Comparison of ENCODE assay signal across 18 cellular contexts in the genomic region with DNA sequence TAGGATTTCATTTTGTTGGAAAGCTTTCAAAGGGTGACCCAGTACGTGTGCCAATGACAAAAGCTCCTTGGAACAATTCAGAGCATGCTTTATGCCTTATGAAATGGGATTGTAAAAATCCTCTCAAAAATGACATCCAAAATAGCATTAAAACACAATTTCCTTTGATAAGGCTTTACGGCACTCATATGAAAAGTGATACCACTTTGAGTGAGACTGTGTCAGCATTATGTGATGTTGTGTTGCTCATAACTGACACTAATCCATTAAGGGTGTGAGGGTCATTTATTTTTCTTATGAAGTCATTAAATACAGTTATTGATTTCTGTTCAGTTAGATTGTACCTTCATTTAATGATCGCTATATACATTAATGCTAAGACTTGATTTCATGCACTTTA.
"Had no signal": no experiment of that assay in that cellular context is flagged by ENCODE, and none has a peak within 500 bp of the region (broad histone marks: within the 10 kb centered on the region; RNA-seq: fewer than 3 reads in every experiment).

No MANE protein-coding gene starts in this region.

- ATAC-seq: activated CD8-positive, alpha-beta memory T cell treated with anti-CD3 and anti-CD28 coated beads, Interleukin-2, amount 10 ng/mL, durations not matched to agents 7 days and 5 days; T-cell had no signal

- H3K27ac ChIP-seq: ascending aorta had no signal

- H3K9me3 ChIP-seq: ascending aorta had no signal

- H3K27me3 ChIP-seq: ascending aorta had no signal

- DNase-seq: activated B cell treated with CpG ODN at 0.5 μM for 24 hours; activated CD4-positive, alpha-beta T cell treated with anti-CD3 and anti-CD28 coated beads for 1 hour; activated CD4-positive, alpha-beta T cell treated with anti-CD3 and anti-CD28 coated beads, Interleukin-2, amount 10 ng/mL, durations not matched to agents 24 days and 14 days; activated CD4-positive, alpha-beta T cell treated with anti-CD3 and anti-CD28 coated beads, Interleukin-2, amount 50 U/mL, for 48 hours; activated CD8-positive, alpha-beta memory T cell treated with anti-CD3 and anti-CD28 coated beads, Interleukin-2, amount 10 ng/mL, durations not matched to agents 7 days and 5 days; activated effector memory CD4-positive, alpha-beta T cell treated with Interleukin-2 at 50 U/mL for 16 hours; activated naive CD4-positive, alpha-beta T cell; activated T-cell treated with anti-CD3 and anti-CD28 coated beads, Interleukin-2, amount 50 U/mL, for 24 hours; Karpas-422; NCI-H1105 treated with DMSO at 0.1 percent for 48 hours; NCI-H1930; NCI-H446; NCI-H524; SIG-M5; T-cell; T-helper 2 cell; T1000 had no signal

- H3K36me3 ChIP-seq: ascending aorta had no signal

- H3K4me1 ChIP-seq: ascending aorta had no signal
